ENCODE assay signal across 24 cellular contexts in the genomic region with DNA sequence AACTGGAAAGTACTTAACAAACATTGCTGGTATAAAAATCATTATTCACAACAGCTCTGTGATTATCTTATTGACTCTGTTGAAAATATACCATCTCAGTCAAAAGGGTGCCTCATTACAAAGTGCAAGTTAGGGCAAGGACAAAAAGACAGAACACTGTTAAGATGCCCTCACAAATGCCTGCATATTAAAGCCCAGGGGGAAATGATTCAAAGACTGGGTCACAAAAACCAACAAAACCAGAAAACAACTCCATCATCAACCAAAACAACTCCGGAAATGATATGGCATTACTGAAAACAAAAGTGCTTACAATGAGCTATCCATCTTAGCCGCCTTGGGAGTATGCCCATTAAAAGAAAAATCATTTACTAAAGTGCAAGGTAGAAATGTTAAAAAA.
"Had no signal": no experiment of that assay in that cellular context is flagged by ENCODE, and none has a peak within 500 bp of the region (broad histone marks: within the 10 kb centered on the region; RNA-seq: fewer than 3 reads in every experiment).

No MANE protein-coding gene starts in this region.

- H3K36me3 ChIP-seq: esophagus muscularis mucosa, heart left ventricle, WERI-Rb-1 had no signal

- H3K9me3 ChIP-seq: body of pancreas, esophagus muscularis mucosa, heart left ventricle, mucosa of descending colon had no signal

- H3K4me1 ChIP-seq: body of pancreas had no signal

- H3K4me3 ChIP-seq: body of pancreas, esophagus muscularis mucosa, heart left ventricle, mucosa of descending colon had no signal

- DNase-seq: activated CD4-positive, CD25-positive, alpha-beta regulatory T cell treated with anti-CD3 and anti-CD28 coated beads, Interleukin-2, amount 50 U/mL, for 72 hours; activated CD8-positive, alpha-beta memory T cell treated with anti-CD3 and anti-CD28 coated beads for 24 hours; activated CD8-positive, alpha-beta memory T cell treated with anti-CD3 and anti-CD28 coated beads, Interleukin-2, amount 50 U/mL, for 48 hours; activated effector memory CD4-positive, alpha-beta T cell treated with anti-CD3 and anti-CD28 coated beads, Interleukin-2, amount 50 U/mL, for 16 hours; activated naive CD4-positive, alpha-beta T cell treated with anti-CD3 and anti-CD28 coated beads, Interleukin-2, amount 10 ng/mL, durations not matched to agents 7 days and 5 days; activated naive CD8-positive, alpha-beta T cell treated with anti-CD3 and anti-CD28 coated beads, Interleukin-2, amount 50 U/mL, for 24 hours; activated T-cell treated with anti-CD3 and anti-CD28 coated beads, Interleukin-2, amount 50 U/mL, for 48 hours; anterior cingulate cortex; body of pancreas; caudate nucleus; effector memory CD4-positive, alpha-beta T cell; heart left ventricle; islet precursor cell; left colon; mesenchymal stem cell; mucosa of descending colon; nucleus accumbens; stimulated activated CD4-positive, alpha-beta T cell treated with anti-CD3 and anti-CD28 coated beads, Interleukin-2, amount 100 ng/mL, for 24 hours; stimulated activated naive B cell treated with anti-CD40 and anti-IgM and Interleukin-4, amounts not matched to agents 10 μg/mL and 1 μg/mL and 100 μg/mL, for 72 hours; T-cell; WERI-Rb-1 had no signal

- H3K27ac ChIP-seq: body of pancreas, esophagus muscularis mucosa, heart left ventricle, WERI-Rb-1 had no signal

- ATAC-seq: activated naive CD8-positive, alpha-beta T cell treated with anti-CD3 and anti-CD28 coated beads, Interleukin-2, amount 50 U/mL, for 24 hours; body of pancreas; heart left ventricle; left colon; mucosa of descending colon; sciatic nerve; SK-N-SH treated with all-trans-retinoic acid at 6 μM for 48 hours; stimulated activated naive B cell treated with anti-CD40 and anti-IgM and Interleukin-4, amounts not matched to agents 10 μg/mL and 1 μg/mL and 100 μg/mL, for 72 hours; T-cell had no signal

- H3K27me3 ChIP-seq: body of pancreas, esophagus muscularis mucosa, heart left ventricle had no signal
